Comparison of ENCODE assay signal across 10 cellular contexts in genomic region chr5:14445581-14446290, GRCh38.
DNase-seq lines count a peak whose midpoint lies in the region; ATAC-seq and TF ChIP-seq lines count a peak whose summit lies in the region.
"Had no signal": no experiment of that assay in that cellular context is flagged by ENCODE, and none has a peak within 500 bp of the region (broad histone marks: within the 10 kb centered on the region; RNA-seq: fewer than 3 reads in every experiment).

No MANE protein-coding gene starts in this region.

- H3K4me3 Mint-ChIP-seq in Caco-2 (ENCODE audit: unreplicated experiment): no peak overlapping the region
- H3K4me3 Mint-ChIP-seq: activated naive CD4-positive, alpha-beta T cell treated with anti-CD3 and anti-CD28 coated beads for 36 hours had no signal

- POLR2A ChIA-PET in HEK293 (lab: Yijun Ruan, JAX) (interaction anchor here (0.7 kb wide), 1 partner anchor 120 kb away, joined by 3 read pairs; no protein-coding TSS in a partner anchor), GM10248 (lab: Yijun Ruan, JAX) (no interaction called here), Caco-2 (lab: Charles Lee) (no interaction called here)

- no peaks in the 10 kb centered on the region for H3K27me3 Mint-ChIP-seq in Caco-2 (ENCODE audit: insufficient read depth, unreplicated experiment)

- no TSS peak for BruUV-seq in Caco-2 (replicated peaks; lab: Mats Ljungman, UMichigan)

- no peak for ATAC-seq in HG02642 (IDR thresholded peaks at IDR 0.05; ENCODE audit: poor library complexity, unreplicated experiment)

- no peaks in the 10 kb centered on the region for H3K4me1 Mint-ChIP-seq in Caco-2 (ENCODE audit: low read depth, unreplicated experiment)

- CTCF ChIA-PET in HEK293 (lab: Yijun Ruan, JAX): no interaction called here
- CTCF ChIA-PET in GM10248 (lab: Yijun Ruan, JAX): interaction anchor here (1.3 to 1.4 kb wide), 2 partner anchors 9 to 14 kb away, joined by 3 read pairs; no protein-coding TSS in a partner anchor
- CTCF ChIA-PET in Caco-2 (lab: Charles Lee): no interaction called here

- H3K4me3 ChIP-seq in HEK293 (ENCODE audit: low read depth, low read length) (no peak overlapping the region), fibroblast of pulmonary artery (replicated peaks; ENCODE audit: low read depth, low read length) (peak overlapping the region; percentile 31), Caco-2 (ENCODE audit: low read depth, low read length) (no peak overlapping the region)

- H3K9me3 ChIP-seq in HEK293 (ENCODE audit: control insufficient read depth, insufficient read depth, low read depth, low read length) (no peaks in the 10 kb centered on the region), Caco-2 (no peaks in the 10 kb centered on the region)

- H3K36me3 ChIP-seq in HEK293 (ENCODE audit: control insufficient read depth in 2 of 2, insufficient read depth in 1 of 2, low read length in 2 of 2) (peaks cover 0 to 7% of the 10 kb centered on the region in 2 experiments; a peak in 1 of 3 replicates), Caco-2 (ENCODE audit: control insufficient read depth, insufficient read depth, low read length) (no peaks in the 10 kb centered on the region)

- TF ChIP-seq CTCF in HEK293 (tag by site-specific recombination; IDR thresholded peaks at IDR 0.05) (no peak), fibroblast of pulmonary artery (IDR thresholded peaks at IDR 0.05; ENCODE audit: low read length, missing control alignments) (no peak), GM10248 (IDR thresholded peaks at IDR 0.05; ENCODE audit: control extremely low read depth, extremely low read depth, low read depth, missing control alignments) (no peak), Caco-2 (IDR thresholded peaks at IDR 0.05; ENCODE audit: insufficient read depth in 1 of 2, low read depth in 1 of 2, low read length in 1 of 2, severe bottlenecking in 1 of 2, unreplicated experiment in 1 of 2) (no peak)

- no peaks in the 10 kb centered on the region for H3K9me3 Mint-ChIP-seq in Caco-2 (ENCODE audit: unreplicated experiment)
- H3K9me3 Mint-ChIP-seq: activated naive CD4-positive, alpha-beta T cell treated with anti-CD3 and anti-CD28 coated beads for 36 hours had no signal

- H3K27ac Mint-ChIP-seq in Caco-2 (ENCODE audit: unreplicated experiment): no peak overlapping the region
- H3K27ac Mint-ChIP-seq: activated naive CD4-positive, alpha-beta T cell treated with anti-CD3 and anti-CD28 coated beads for 36 hours had no signal

- DNase-seq in RPMI7951 (ENCODE audit: low read depth) (peak; percentile 79), fibroblast of pulmonary artery (ENCODE audit: low read depth) (peak; percentile 81), pons (ENCODE audit: low spot score) (peak; percentile 46), medulla oblongata (ENCODE audit: extremely low spot score) (no peak), GM10248 (ENCODE audit: extremely low spot score) (no peak), Caco-2 (no peak)
- DNase-seq: activated naive CD4-positive, alpha-beta T cell treated with anti-CD3 and anti-CD28 coated beads for 36 hours; NK-92 treated with Interleukin-12 subunit alpha and Interleukin-12 subunit beta, amount 100 ng/mL, for 24 hours had no signal

- H3K4me1 ChIP-seq in HEK293 (ENCODE audit: control insufficient read depth, insufficient read depth, low read length) (peaks cover 54% of the 10 kb centered on the region), Caco-2 (no peaks in the 10 kb centered on the region)

- no peaks in the 10 kb centered on the region for H3K27me3 ChIP-seq in Caco-2 (replicated peaks; ENCODE audit: control insufficient read depth, insufficient read depth, low read length)

- H3K27ac ChIP-seq in HEK293 (ENCODE audit: extremely low read depth, low read depth, low read length): no peak overlapping the region

- peaks cover 18% of the 10 kb centered on the region for H3K36me3 Mint-ChIP-seq in Caco-2 (ENCODE audit: insufficient read depth, unreplicated experiment)

- intact Hi-C loops in Caco-2 (cut with micrococcal nuclease; ENCODE audit: unreplicated experiment): no loop called here

TF ChIP-seq in HEK293, 187 proteins besides CTCF, POLR2A, EP300 and RAD21:
- TF ChIP-seq ZNF112 (tag by site-specific recombination; IDR thresholded peaks at IDR 0.05) (no peak), IKZF3 (tag by site-specific recombination; IDR thresholded peaks at IDR 0.05) (peak; percentile 5; the same call in 1 of the 2 replicates), EGR2 (tag by site-specific recombination; IDR thresholded peaks at IDR 0.05; ENCODE audit: low read depth) (peak; percentile 65; the same call in 1 of the 2 replicates), ZFHX2 (tag by site-specific recombination; conservative IDR thresholded peaks at IDR 0.05) (peak; percentile 46)
TF ChIP-seq in HEK293: peak in this region for 3.

Comparison
In these comparisons a context has a peak if more than half of its experiments do, and no peak if none do; other contexts are left out.
1. DNase-seq: peak in RPMI7951 (single experiment), fibroblast of pulmonary artery (single experiment) and pons (single experiment); none in medulla oblongata (single experiment), GM10248 (single experiment) and Caco-2 (0 of 2).